ENCODE assay signal across 8 cellular contexts in the genomic region with DNA sequence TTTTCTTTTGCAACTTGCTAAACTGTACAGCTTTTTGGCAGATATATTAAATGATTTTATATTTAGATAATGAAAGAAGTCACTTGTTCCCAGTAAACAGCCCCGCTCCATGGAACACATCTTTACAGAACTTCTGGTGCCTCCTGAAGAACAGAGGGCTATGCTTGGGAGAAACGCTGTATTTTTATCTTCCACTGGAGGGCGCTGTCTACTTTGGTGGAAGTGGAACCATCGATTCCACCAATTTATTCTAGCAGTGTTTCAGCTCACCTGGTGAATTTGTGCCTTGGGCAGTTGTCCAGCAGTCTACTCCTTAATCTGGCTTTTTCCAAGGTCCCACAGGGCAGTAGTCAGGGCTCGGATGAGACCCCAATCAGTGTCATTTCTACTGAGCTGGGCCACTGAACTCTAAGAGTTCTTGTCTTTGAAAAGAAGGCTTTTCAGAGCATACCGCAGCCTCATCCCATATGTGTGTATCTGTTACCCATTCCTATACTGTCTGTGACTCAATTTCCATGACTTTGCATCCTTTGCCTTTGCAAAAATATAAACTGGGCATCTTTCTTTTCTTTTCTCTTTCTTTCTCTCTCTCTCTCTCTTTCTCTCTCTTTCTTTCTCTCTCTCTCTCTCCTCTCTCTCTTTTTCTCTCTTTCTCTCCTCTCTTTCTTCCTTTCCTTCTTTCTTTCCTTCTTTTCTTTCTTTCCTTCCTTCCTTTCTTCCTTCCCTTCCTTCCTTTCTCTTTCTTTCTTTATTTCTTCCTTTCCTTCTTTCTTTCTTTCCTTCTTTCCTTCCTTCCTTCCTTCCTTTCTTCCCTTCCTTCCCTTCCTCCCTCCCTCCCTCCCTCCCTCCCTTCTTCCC.
DNase-seq lines count a peak whose midpoint lies in the region; ATAC-seq lines count a peak whose summit lies in the region.

No MANE protein-coding gene starts in this region.

- no peak overlapping the region for H3K27ac ChIP-seq in Karpas-422 (ENCODE audit: low read length)

- H3K4me3 ChIP-seq in Karpas-422 (ENCODE audit: low read length) = no peak overlapping the region

- no peaks in the 10 kb centered on the region for H3K9me2 ChIP-seq in Karpas-422 (replicated peaks; ENCODE audit: insufficient read depth, low read length)

- no peaks in the 10 kb centered on the region for H3K79me2 ChIP-seq in Karpas-422 (ENCODE audit: low read length)

- intact Hi-C loops in activated naive CD4-positive, alpha-beta T cell treated with anti-CD3 and anti-CD28 coated beads for 36 hours (cut with micrococcal nuclease) = loop anchor here (1.0 kb wide), 2 partner anchors 139 to 226 kb away; a partner anchor contains a TSS

- no peaks in the 10 kb centered on the region for H3K36me3 Mint-ChIP-seq in activated naive CD4-positive, alpha-beta T cell treated with anti-CD3 and anti-CD28 coated beads for 36 hours (ENCODE audit: low read depth)
- peaks cover 8% of the 10 kb centered on the region for H3K36me3 Mint-ChIP-seq in effector memory CD8-positive, alpha-beta T cell (ENCODE audit: insufficient read depth)

- no peak overlapping the region for H3K9ac ChIP-seq in Karpas-422 (ENCODE audit: low read length)

- H3K27ac Mint-ChIP-seq in activated naive CD4-positive, alpha-beta T cell treated with anti-CD3 and anti-CD28 coated beads for 36 hours = no peak overlapping the region
- H3K27ac Mint-ChIP-seq in effector memory CD8-positive, alpha-beta T cell = no peak overlapping the region

- no peaks in the 10 kb centered on the region for H4K20me1 ChIP-seq in Karpas-422 (ENCODE audit: insufficient read depth, low read depth, low read length)

- H3K4me1 ChIP-seq in Karpas-422 (ENCODE audit: low read length) = no peaks in the 10 kb centered on the region

- no peak overlapping the region for H2AFZ ChIP-seq in Karpas-422 (ENCODE audit: low read length)

- no peaks in the 10 kb centered on the region for H3K27me3 ChIP-seq in Karpas-422 (ENCODE audit: low read length)

- H3K4me3 Mint-ChIP-seq in activated naive CD4-positive, alpha-beta T cell treated with anti-CD3 and anti-CD28 coated beads for 36 hours = no peak overlapping the region
- no peak overlapping the region for H3K4me3 Mint-ChIP-seq in effector memory CD8-positive, alpha-beta T cell

- no peaks in the 10 kb centered on the region for H3K4me1 Mint-ChIP-seq in activated naive CD4-positive, alpha-beta T cell treated with anti-CD3 and anti-CD28 coated beads for 36 hours (ENCODE audit: low read depth)
- H3K4me1 Mint-ChIP-seq in effector memory CD8-positive, alpha-beta T cell (ENCODE audit: low read depth in 2 of 2) = peaks cover 3 to 6% of the 10 kb centered on the region in 2 donors

- H3K9me3 ChIP-seq in Karpas-422 (ENCODE audit: low read length) = no peaks in the 10 kb centered on the region

- H3K4me2 ChIP-seq in Karpas-422 (ENCODE audit: low read depth, low read length, poor library complexity, severe bottlenecking) = no peak overlapping the region

- ATAC-seq in effector memory CD8-positive, alpha-beta T cell (replicated peaks) = peak; percentile 26
- ATAC-seq in GM21447 (IDR thresholded peaks at IDR 0.05; ENCODE audit: unreplicated experiment) = no peak
- no peak for ATAC-seq in GM21717 (IDR thresholded peaks at IDR 0.05; ENCODE audit: unreplicated experiment)

- peaks cover 16% of the 10 kb centered on the region for H3K27me3 Mint-ChIP-seq in activated naive CD4-positive, alpha-beta T cell treated with anti-CD3 and anti-CD28 coated beads for 36 hours (ENCODE audit: low read depth)
- peaks cover 42 to 53% of the 10 kb centered on the region in 2 donors for H3K27me3 Mint-ChIP-seq in effector memory CD8-positive, alpha-beta T cell

- peak; percentile 55 for DNase-seq in activated naive CD4-positive, alpha-beta T cell treated with anti-CD3 and anti-CD28 coated beads for 36 hours
- DNase-seq in activated naive CD4-positive, alpha-beta T cell (lab: John Stamatoyannopoulos, UW) = no peak
- DNase-seq in Karpas-422 = peak; percentile 87
- peak; percentile 49 for DNase-seq in RPMI7951 (ENCODE audit: low read depth)
- DNase-seq in effector memory CD8-positive, alpha-beta T cell = peak; percentile 7 to 27 (median 15)
- peak; percentile 80 for DNase-seq in myocyte (ENCODE audit: low read depth)

- no peaks in the 10 kb centered on the region for H3K36me3 ChIP-seq in Karpas-422 (ENCODE audit: insufficient read depth, low read length)

- no peaks in the 10 kb centered on the region for H3K9me3 Mint-ChIP-seq in activated naive CD4-positive, alpha-beta T cell treated with anti-CD3 and anti-CD28 coated beads for 36 hours
- peaks cover 5 to 7% of the 10 kb centered on the region in 2 donors for H3K9me3 Mint-ChIP-seq in effector memory CD8-positive, alpha-beta T cell

- CTCF ChIA-PET in activated naive CD4-positive, alpha-beta T cell treated with anti-CD3 and anti-CD28 coated beads for 36 hours (lab: Charles Lee) = interaction anchor here (0.6 to 1.5 kb wide), 3 partner anchors 17 to 139 kb away, joined by 3 read pairs; no protein-coding TSS in a partner anchor

Comparison
In these comparisons a context has a peak if more than half of its experiments do, and no peak if none do; other contexts are left out.
1. DNase-seq: peak in activated naive CD4-positive, alpha-beta T cell treated with anti-CD3 and anti-CD28 coated beads for 36 hours (single experiment), Karpas-422 (single experiment), RPMI7951 (single experiment), effector memory CD8-positive, alpha-beta T cell (3 of 3) and myocyte (single experiment); none in activated naive CD4-positive, alpha-beta T cell (0 of 4).